Comparison of ENCODE assay signal across 26 cellular contexts in genomic region chr7:141671705-141672496, GRCh38. TPM values are rescaled to one million over a fixed set of nuclear protein-coding genes. Genes with fewer than 3 reads are reported as not detected.
DNase-seq lines count a peak whose midpoint lies in the region; ATAC-seq and TF ChIP-seq lines count a peak whose summit lies in the region.
"Had no signal": no experiment of that assay in that cellular context is flagged by ENCODE, and none has a peak within 500 bp of the region (broad histone marks: within the 10 kb centered on the region; RNA-seq: fewer than 3 reads in every experiment).

No MANE protein-coding gene starts in this region.

- H3K79me2 ChIP-seq in osteoblast (ENCODE audit: insufficient read depth, low read length), result no peaks in the 10 kb centered on the region

- TF ChIP-seq CTCF in NB4 (IDR thresholded peaks at IDR 0.05; ENCODE audit: low read depth, low read length) (no peak), osteoblast (IDR thresholded peaks at IDR 0.05; ENCODE audit: extremely low read depth, low read depth, low read length) (no peak)

- H2AFZ ChIP-seq in osteoblast (ENCODE audit: low read length), result no peak overlapping the region

- no peaks in the 10 kb centered on the region for H3K27me3 ChIP-seq in osteoblast (ENCODE audit: insufficient read depth, low read length)
- H3K27me3 ChIP-seq: esophagus muscularis mucosa, pancreas, tibial nerve had no signal

- no peaks in the 10 kb centered on the region for H3K36me3 ChIP-seq in osteoblast (ENCODE audit: insufficient read depth, low read length)
- H3K36me3 ChIP-seq: pancreas had no signal

- DNase-seq in SKM-1 treated with dmso at 0.1 percent for 144 hours (lab: John Stamatoyannopoulos, UW; ENCODE audit: unreplicated experiment), result peak; percentile 27
- no peak for DNase-seq in SKM-1 (lab: John Stamatoyannopoulos, UW; ENCODE audit: unreplicated experiment)
- DNase-seq in NB4 (ENCODE audit: low read depth), result peak; percentile 75
- peak; percentile 55 for DNase-seq in osteoblast (ENCODE audit: insufficient read length, low spot score, missing footprints)
- no peak for DNase-seq in superior temporal gyrus (ENCODE audit: extremely low spot score)
- no peak for DNase-seq in cerebellum (ENCODE audit: low spot score)
- DNase-seq: activated CD4-positive, alpha-beta T cell treated with anti-CD3 and anti-CD28 coated beads, Interleukin-2, amount 50 U/mL, for 1 hour; activated naive CD4-positive, alpha-beta T cell treated with Interleukin-2 at 50 U/mL for 16 hours; cerebellar nuclear complex; COR-L47; effector CD4-positive, alpha-beta T cell; kidney glomerular epithelial cell; mesendoderm; naive B cell; NCI-H1417; NCI-H526 treated with DMSO at 0.1 percent for 48 hours; pancreas; stimulated activated naive B cell treated with anti-CD40 and anti-IgM and Interleukin-4, amounts not matched to agents 10 μg/mL and 1 μg/mL and 100 μg/mL, for 72 hours had no signal

- H3K4me3 ChIP-seq in NB4 (ENCODE audit: low read depth, low read length) (no peak overlapping the region), osteoblast (ENCODE audit: insufficient read depth, low read length) (no peak overlapping the region)
- H3K4me3 ChIP-seq: esophagus muscularis mucosa, pancreas, tibial nerve had no signal

- no peaks in the 10 kb centered on the region for H3K27me3 Mint-ChIP-seq in dendritic cell treated with granulocyte-macrophage colony-stimulating factor and Interleukin-4, amounts not matched to agents 40 ng/mL and 50 ng/mL, for 4 days
- H3K27me3 Mint-ChIP-seq: naive B cell; stimulated activated naive B cell treated with anti-CD40 and anti-IgM and Interleukin-4, amounts not matched to agents 10 μg/mL and 1 μg/mL and 100 μg/mL, for 72 hours had no signal

- H3K4me3 Mint-ChIP-seq in dendritic cell treated with granulocyte-macrophage colony-stimulating factor and Interleukin-4, amounts not matched to agents 40 ng/mL and 50 ng/mL, for 4 days, result no peak overlapping the region
- H3K4me3 Mint-ChIP-seq: stimulated activated naive B cell treated with anti-CD40 and anti-IgM and Interleukin-4, amounts not matched to agents 10 μg/mL and 1 μg/mL and 100 μg/mL, for 72 hours had no signal

- intact Hi-C loops in dendritic cell treated with granulocyte-macrophage colony-stimulating factor and Interleukin-4, amounts not matched to agents 40 ng/mL and 50 ng/mL, for 4 days (cut with micrococcal nuclease), result no loop called here

- no peaks in the 10 kb centered on the region for H3K9me3 ChIP-seq in osteoblast (ENCODE audit: low read depth, low read length)
- H3K9me3 ChIP-seq: esophagus muscularis mucosa, pancreas, tibial nerve had no signal

- ATAC-seq in HG03108 (IDR thresholded peaks at IDR 0.05; ENCODE audit: unreplicated experiment), result no peak
- ATAC-seq: sciatic nerve; stimulated activated naive B cell treated with anti-CD40 and anti-IgM and Interleukin-4, amounts not matched to agents 10 μg/mL and 1 μg/mL and 100 μg/mL, for 72 hours had no signal

- H3K36me3 Mint-ChIP-seq in dendritic cell treated with granulocyte-macrophage colony-stimulating factor and Interleukin-4, amounts not matched to agents 40 ng/mL and 50 ng/mL, for 4 days (ENCODE audit: low read depth), result peaks cover 58% of the 10 kb centered on the region

- peaks cover 21% of the 10 kb centered on the region for H3K4me1 ChIP-seq in osteoblast (ENCODE audit: insufficient read depth, low read length)
- H3K4me1 ChIP-seq: pancreas had no signal

- peaks cover 16% of the 10 kb centered on the region for H3K9me3 Mint-ChIP-seq in dendritic cell treated with granulocyte-macrophage colony-stimulating factor and Interleukin-4, amounts not matched to agents 40 ng/mL and 50 ng/mL, for 4 days
- H3K9me3 Mint-ChIP-seq: naive B cell had no signal

- no peaks in the 10 kb centered on the region for H4K20me1 ChIP-seq in osteoblast (ENCODE audit: insufficient read depth, low read length)

- H3K27ac ChIP-seq in osteoblast (ENCODE audit: low read depth, low read length), result no peak overlapping the region
- H3K27ac ChIP-seq: 22Rv1, esophagus muscularis mucosa, pancreas, tibial nerve had no signal

- peak overlapping the region; percentile 70 for H3K27ac Mint-ChIP-seq in dendritic cell treated with granulocyte-macrophage colony-stimulating factor and Interleukin-4, amounts not matched to agents 40 ng/mL and 50 ng/mL, for 4 days
- H3K27ac Mint-ChIP-seq: stimulated activated naive B cell treated with anti-CD40 and anti-IgM and Interleukin-4, amounts not matched to agents 10 μg/mL and 1 μg/mL and 100 μg/mL, for 72 hours had no signal

- H3K4me1 Mint-ChIP-seq in dendritic cell treated with granulocyte-macrophage colony-stimulating factor and Interleukin-4, amounts not matched to agents 40 ng/mL and 50 ng/mL, for 4 days (ENCODE audit: low read depth), result peaks cover 70% of the 10 kb centered on the region

- no peak for TF ChIP-seq POLR2A in NB4 (IDR thresholded peaks at IDR 0.05; ENCODE audit: extremely low read depth, insufficient read length)

- no peak overlapping the region for H3K4me2 ChIP-seq in osteoblast (ENCODE audit: insufficient read depth, low read length)

RNA-seq across cellular contexts. Expression of gene DENND11, which starts 30.1 kb away (rescaled TPM):
- total RNA-seq in osteoblast (7.6 and 8.0 TPM in 2 replicates), cerebellum (48.6 TPM)

RNA-seq across cellular contexts. Expression of gene WEE2, which starts 36.3 kb away (rescaled TPM):
- not detected in 2 replicates for total RNA-seq in osteoblast
- 0.45 TPM for total RNA-seq in cerebellum
- total RNA-seq: Daoy, esophagus muscularis mucosa, glomerular endothelial cell, sciatic nerve, tibial nerve had no signal

Comparison
In these comparisons a context has a peak if more than half of its experiments do, and no peak if none do; other contexts are left out.
1. DNase-seq: peak in SKM-1 treated with dmso at 0.1 percent for 144 hours (single experiment), NB4 (single experiment) and osteoblast (single experiment); none in SKM-1 (single experiment), superior temporal gyrus (single experiment) and cerebellum (single experiment).